In the genomic region with DNA sequence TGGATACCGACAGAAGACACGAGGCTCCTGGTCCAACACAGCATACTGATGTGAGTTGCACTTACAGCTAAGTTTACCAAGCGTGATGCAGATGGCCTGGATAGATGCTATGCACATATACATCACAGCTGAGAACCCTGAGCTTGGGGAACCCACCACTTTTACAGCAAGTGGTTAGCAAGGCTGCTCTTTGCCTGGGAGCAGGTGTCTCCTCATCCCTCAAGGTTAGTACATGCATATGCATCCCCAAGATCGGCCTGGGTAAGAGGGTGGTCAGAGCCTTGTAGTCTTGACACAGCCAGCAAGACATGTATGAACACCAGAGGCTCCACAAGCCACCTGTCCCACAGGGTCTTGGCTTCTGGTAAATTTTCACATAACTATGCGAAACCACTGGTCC, we compare ENCODE assay signal across 23 cellular contexts. TPM values are rescaled to one million over a fixed set of nuclear protein-coding genes. Genes with fewer than 3 reads are reported as not detected.
DNase-seq lines count a peak whose midpoint lies in the region; ATAC-seq and TF ChIP-seq lines count a peak whose summit lies in the region.
"Had no signal": no experiment of that assay in that cellular context is flagged by ENCODE, and none has a peak within 500 bp of the region (broad histone marks: within the 10 kb centered on the region; RNA-seq: fewer than 3 reads in every experiment).

No MANE protein-coding gene starts in this region.

- peak overlapping the region; percentile 88 to 97 (median 96) for H3K27ac Mint-ChIP-seq in CD4-positive, CD25-positive, alpha-beta regulatory T cell
- H3K27ac Mint-ChIP-seq in effector memory CD8-positive, alpha-beta T cell: peak overlapping the region; percentile 94 to 96
- H3K27ac Mint-ChIP-seq: neural progenitor cell had no signal

- no peak overlapping the region for H3K4me3 ChIP-seq in CD4-positive, CD25-positive, alpha-beta regulatory T cell (ENCODE audit: low read depth, low read length)
- H3K4me3 ChIP-seq in GM12875 (ENCODE audit: low read depth, low read length) (peak overlapping the region; percentile 10), prostate gland (no peak overlapping the region), dorsolateral prefrontal cortex (no peak overlapping the region)
- H3K4me3 ChIP-seq: lung, MG63, neural progenitor cell, testis had no signal

- peaks cover 0 to 2% (median 0%) of the 10 kb centered on the region in 7 donors for H3K9me3 Mint-ChIP-seq in CD4-positive, CD25-positive, alpha-beta regulatory T cell
- H3K9me3 Mint-ChIP-seq in effector memory CD8-positive, alpha-beta T cell: no peaks in the 10 kb centered on the region
- H3K9me3 Mint-ChIP-seq: activated T-helper 2 cell treated with anti-CD3 and anti-CD28 coated beads, Interferon-gamma antibody, Interleukin-2, Interleukin-4, amounts not matched to agents 10 μg/mL and 5 μg/mL and 100 μg/mL, durations not matched to agents 14 hours and 24 hours and 36 hours; neural progenitor cell had no signal

- TF ChIP-seq POLR2A in prostate gland (IDR thresholded peaks at IDR 0.05): no peak

- no peak for DNase-seq in CD4-positive, CD25-positive, alpha-beta regulatory T cell
- DNase-seq in RPMI8226 (peak; percentile 48), prostate gland (ENCODE audit: low spot score) (no peak), left colon (no peak), dorsolateral prefrontal cortex (no peak)
- no peak for DNase-seq in effector memory CD8-positive, alpha-beta T cell
- DNase-seq: activated CD4-positive, CD25-positive, alpha-beta regulatory T cell treated with anti-CD3 and anti-CD28 coated beads, Interleukin-2, amount 50 U/mL, for 72 hours; cortex of kidney; DMS 273 treated with DMSO at 0.1 percent for 48 hours; MG63; NCI-H2029 treated with DMSO at 0.1 percent for 48 hours; NCI-H69; SW 1271; testis had no signal

- peaks cover 5% of the 10 kb centered on the region for H3K27me3 Mint-ChIP-seq in CD4-positive, CD25-positive, alpha-beta regulatory T cell
- peaks cover 15 to 16% of the 10 kb centered on the region in 2 donors for H3K27me3 Mint-ChIP-seq in effector memory CD8-positive, alpha-beta T cell

- TF ChIP-seq CTCF in GM12875 (IDR thresholded peaks at IDR 0.05; ENCODE audit: borderline replicate concordance, insufficient read depth, low read depth, low read length): no peak
- TF ChIP-seq CTCF in prostate gland (IDR thresholded peaks at IDR 0.05): no peak
- TF ChIP-seq CTCF in dorsolateral prefrontal cortex (IDR thresholded peaks at IDR 0.05 in 54 of 56, conservative IDR thresholded peaks at IDR 0.05 in 2 of 56; ENCODE audit: low read depth in 1 of 56, partially characterized antibody in 56 of 56): no peak

- 95% methylated on average over 4 of the region's 5 CpGs for WGBS in prostate gland

- peaks cover 5% of the 10 kb centered on the region for H3K36me3 Mint-ChIP-seq in CD4-positive, CD25-positive, alpha-beta regulatory T cell
- H3K36me3 Mint-ChIP-seq in effector memory CD8-positive, alpha-beta T cell (ENCODE audit: insufficient read depth): peaks cover 12% of the 10 kb centered on the region
- H3K36me3 Mint-ChIP-seq: neural progenitor cell had no signal

- no peaks in the 10 kb centered on the region for H3K36me3 ChIP-seq in CD4-positive, CD25-positive, alpha-beta regulatory T cell (ENCODE audit: control insufficient read depth, insufficient read depth, low read length)
- H3K36me3 ChIP-seq in prostate gland: no peaks in the 10 kb centered on the region
- H3K36me3 ChIP-seq: MG63, neural progenitor cell had no signal

- H3K4me1 ChIP-seq in CD4-positive, CD25-positive, alpha-beta regulatory T cell (ENCODE audit: control insufficient read depth, insufficient read depth, low read length, poor library complexity, severe bottlenecking): peaks cover 27% of the 10 kb centered on the region
- no peaks in the 10 kb centered on the region for H3K4me1 ChIP-seq in prostate gland (replicated peaks)
- H3K4me1 ChIP-seq: neural progenitor cell, testis had no signal

- H3K27ac ChIP-seq in CD4-positive, CD25-positive, alpha-beta regulatory T cell (ENCODE audit: insufficient read depth, low read length, poor library complexity, severe bottlenecking): no peak overlapping the region
- H3K27ac ChIP-seq in prostate gland: no peak overlapping the region
- no peak overlapping the region for H3K27ac ChIP-seq in dorsolateral prefrontal cortex
- H3K27ac ChIP-seq: neural progenitor cell, testis had no signal

- ATAC-seq in CD4-positive, CD25-positive, alpha-beta regulatory T cell (ENCODE audit: low read depth in 2 of 2): no peak
- ATAC-seq in effector memory CD8-positive, alpha-beta T cell (replicated peaks): no peak
- ATAC-seq in GM21825 (IDR thresholded peaks at IDR 0.05; ENCODE audit: unreplicated experiment) (no peak), left colon (no peak)

- H3K4me1 Mint-ChIP-seq in CD4-positive, CD25-positive, alpha-beta regulatory T cell: peaks cover 7 to 60% (median 37%) of the 10 kb centered on the region in 4 donors
- H3K4me1 Mint-ChIP-seq in effector memory CD8-positive, alpha-beta T cell (ENCODE audit: low read depth in 2 of 2): peaks cover 22 to 28% of the 10 kb centered on the region in 2 donors
- H3K4me1 Mint-ChIP-seq: neural progenitor cell had no signal

- intact Hi-C loops in prostate gland (cut with DNase I): no loop called here
- intact Hi-C loops in left colon (cut with DNase I, micrococcal nuclease): no loop called here
- intact Hi-C loops in dorsolateral prefrontal cortex (cut with DNase I): no loop called here

- no peaks in the 10 kb centered on the region for H3K9me3 ChIP-seq in CD4-positive, CD25-positive, alpha-beta regulatory T cell (ENCODE audit: control insufficient read depth in 2 of 2, low read length in 2 of 2)
- H3K9me3 ChIP-seq in prostate gland: no peaks in the 10 kb centered on the region
- H3K9me3 ChIP-seq: MG63, testis had no signal

- no peaks in the 10 kb centered on the region for H3K27me3 ChIP-seq in CD4-positive, CD25-positive, alpha-beta regulatory T cell (ENCODE audit: control insufficient read depth, insufficient read depth, low read length)
- H3K27me3 ChIP-seq in prostate gland (replicated peaks; ENCODE audit: insufficient read depth): no peaks in the 10 kb centered on the region
- H3K27me3 ChIP-seq in dorsolateral prefrontal cortex: no peaks in the 10 kb centered on the region
- H3K27me3 ChIP-seq: MG63, neural progenitor cell, testis had no signal

- peak overlapping the region in 2 of 4 donors; percentile 82 to 85 for H3K4me3 Mint-ChIP-seq in CD4-positive, CD25-positive, alpha-beta regulatory T cell
- H3K4me3 Mint-ChIP-seq in effector memory CD8-positive, alpha-beta T cell: peak overlapping the region; percentile 70 to 81
- H3K4me3 Mint-ChIP-seq: neural progenitor cell had no signal

RNA-seq across cellular contexts. Expression of a gene that starts 28.3 kb away (rescaled TPM):
- total RNA-seq in CD4-positive, CD25-positive, alpha-beta regulatory T cell: 2.4 TPM
- polyA plus RNA-seq in CD4-positive, CD25-positive, alpha-beta regulatory T cell: 1 to 10 TPM; 1.2 to 3.8 (median 2.2) TPM
- total RNA-seq in prostate gland (1 to 10 TPM in 1 of 2 donors, under 1 TPM in 1; 0.45 to 1.6 TPM), left colon (1 to 10 TPM; 1.5 TPM), dorsolateral prefrontal cortex (10 to 100 TPM in 60 of 120 experiments, 1 to 10 TPM in 60; 1.8 to 21.6 (median 9.9) TPM)
- total RNA-seq: activated T-helper 2 cell treated with anti-CD3 and anti-CD28 coated beads, Interferon-gamma antibody, Interleukin-2, Interleukin-4, amounts not matched to agents 10 μg/mL and 5 μg/mL and 100 μg/mL, durations not matched to agents 14 hours and 24 hours and 36 hours; epithelial cell of proximal tubule had no signal

RNA-seq across cellular contexts. Expression of a gene that starts 40.0 kb away (rescaled TPM):
- total RNA-seq in CD4-positive, CD25-positive, alpha-beta regulatory T cell: not detected
- not detected for polyA plus RNA-seq in CD4-positive, CD25-positive, alpha-beta regulatory T cell
- total RNA-seq in prostate gland: under 1 TPM in 1 of 2 donors, not detected in 1; 0.68 TPM
- not detected for total RNA-seq in left colon
- total RNA-seq in dorsolateral prefrontal cortex: not detected
- total RNA-seq: activated T-helper 2 cell treated with anti-CD3 and anti-CD28 coated beads, Interferon-gamma antibody, Interleukin-2, Interleukin-4, amounts not matched to agents 10 μg/mL and 5 μg/mL and 100 μg/mL, durations not matched to agents 14 hours and 24 hours and 36 hours; astrocyte; epithelial cell of proximal tubule; HT-29; lung; renal cortical epithelial cell had no signal
- polyA plus RNA-seq: lung had no signal
